8 cellular contexts compared by ENCODE assay signal in the genomic region with DNA sequence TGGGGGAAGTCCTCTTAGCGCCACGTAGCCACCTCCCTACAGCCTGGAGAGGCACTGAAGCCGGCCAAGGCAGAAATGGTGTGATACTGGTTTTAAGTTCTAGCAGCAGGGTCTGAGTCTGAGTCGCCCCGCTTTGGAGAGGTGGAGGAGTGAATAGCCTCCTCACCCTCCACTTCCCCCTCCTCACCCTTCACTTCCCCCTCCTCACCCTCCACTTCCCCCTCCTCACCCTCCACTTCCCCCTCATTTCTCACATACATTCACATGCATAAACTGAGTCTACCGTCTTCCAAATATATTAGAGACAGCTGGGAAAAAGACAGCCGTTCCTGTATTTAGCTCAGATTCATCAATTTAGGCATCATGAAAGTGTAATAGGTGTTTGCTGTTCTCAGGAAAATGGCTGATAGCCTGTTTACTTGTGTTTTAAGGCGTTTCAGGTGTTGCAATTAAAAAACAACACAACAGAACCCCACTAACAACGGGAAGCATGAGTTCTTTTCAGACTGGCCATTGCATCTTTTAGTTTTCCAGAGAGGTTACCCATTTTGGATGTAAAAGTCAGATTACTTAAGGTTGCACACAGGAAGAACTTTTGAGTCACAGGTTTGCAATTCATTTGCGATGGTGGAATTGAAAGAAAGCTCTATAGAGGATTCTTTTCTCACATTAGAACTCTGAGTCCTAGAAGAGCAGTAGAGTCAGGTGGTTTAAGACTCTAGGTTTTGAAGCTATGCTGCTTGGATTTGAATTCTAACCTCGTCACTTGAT. TPM values are rescaled to one million over a fixed set of nuclear protein-coding genes. Genes with fewer than 3 reads are reported as not detected.
DNase-seq lines count a peak whose midpoint lies in the region; ATAC-seq and TF ChIP-seq lines count a peak whose summit lies in the region.

No MANE protein-coding gene starts in this region.

- peaks cover 56% of the 10 kb centered on the region for H3K79me2 ChIP-seq in osteoblast (ENCODE audit: insufficient read depth, low read length)

- peak overlapping the region; percentile 100 for H3K4me3 ChIP-seq in osteoblast (ENCODE audit: insufficient read depth, low read length)

- peaks cover 33% of the 10 kb centered on the region for H4K20me1 ChIP-seq in osteoblast (ENCODE audit: insufficient read depth, low read length)

- H3K27me3 ChIP-seq in osteoblast (ENCODE audit: insufficient read depth, low read length), result no peaks in the 10 kb centered on the region

- H3K4me1 ChIP-seq in osteoblast (ENCODE audit: insufficient read depth, low read length), result peaks cover 28% of the 10 kb centered on the region

- TF ChIP-seq CTCF in osteoblast (IDR thresholded peaks at IDR 0.05; ENCODE audit: extremely low read depth, low read depth, low read length), result no peak

- ATAC-seq in GM21576 (IDR thresholded peaks at IDR 0.05; ENCODE audit: unreplicated experiment), result no peak

- peak overlapping the region; percentile 98 for H3K27ac ChIP-seq in osteoblast (ENCODE audit: low read depth, low read length)

- peaks cover 5% of the 10 kb centered on the region for H3K27me3 Mint-ChIP-seq in activated T-cell treated with anti-CD3 and anti-CD28 coated beads, Interleukin-2, amount 50 U/mL, for 24 hours
- peaks cover 5% of the 10 kb centered on the region for H3K27me3 Mint-ChIP-seq in T-helper 1 cell treated with Interleukin-12 subunit alpha and Interleukin-12 subunit beta and Interleukin-4 antibody, amounts not matched to agents 30 μg/mL and 1 μg/mL, for 36 hours (ENCODE audit: low read depth)

- no peaks in the 10 kb centered on the region for H3K9me3 ChIP-seq in osteoblast (ENCODE audit: low read depth, low read length)

- H3K36me3 ChIP-seq in osteoblast (ENCODE audit: insufficient read depth, low read length), result peaks cover 4% of the 10 kb centered on the region

- H3K36me3 Mint-ChIP-seq in activated T-cell treated with anti-CD3 and anti-CD28 coated beads, Interleukin-2, amount 50 U/mL, for 24 hours (ENCODE audit: low read depth), result peaks cover 35% of the 10 kb centered on the region
- peaks cover 5% of the 10 kb centered on the region for H3K36me3 Mint-ChIP-seq in T-helper 1 cell treated with Interleukin-12 subunit alpha and Interleukin-12 subunit beta and Interleukin-4 antibody, amounts not matched to agents 30 μg/mL and 1 μg/mL, for 36 hours (ENCODE audit: low read depth)

- H3K9me3 Mint-ChIP-seq in activated T-cell treated with anti-CD3 and anti-CD28 coated beads, Interleukin-2, amount 50 U/mL, for 24 hours, result peaks cover 10% of the 10 kb centered on the region
- H3K9me3 Mint-ChIP-seq in T-helper 1 cell treated with Interleukin-12 subunit alpha and Interleukin-12 subunit beta and Interleukin-4 antibody, amounts not matched to agents 30 μg/mL and 1 μg/mL, for 36 hours, result no peaks in the 10 kb centered on the region

- peak overlapping the region; percentile 95 for H3K27ac Mint-ChIP-seq in activated T-cell treated with anti-CD3 and anti-CD28 coated beads, Interleukin-2, amount 50 U/mL, for 24 hours
- H3K27ac Mint-ChIP-seq in T-helper 1 cell treated with Interleukin-12 subunit alpha and Interleukin-12 subunit beta and Interleukin-4 antibody, amounts not matched to agents 30 μg/mL and 1 μg/mL, for 36 hours, result peak overlapping the region; percentile 96

- peak overlapping the region; percentile 95 for H3K4me2 ChIP-seq in osteoblast (ENCODE audit: insufficient read depth, low read length)

- peaks cover 49% of the 10 kb centered on the region for H3K4me1 Mint-ChIP-seq in activated T-cell treated with anti-CD3 and anti-CD28 coated beads, Interleukin-2, amount 50 U/mL, for 24 hours (ENCODE audit: low read depth)
- H3K4me1 Mint-ChIP-seq in T-helper 1 cell treated with Interleukin-12 subunit alpha and Interleukin-12 subunit beta and Interleukin-4 antibody, amounts not matched to agents 30 μg/mL and 1 μg/mL, for 36 hours (ENCODE audit: low read depth), result peaks cover 29% of the 10 kb centered on the region

- DNase-seq in activated T-cell treated with anti-CD3 and anti-CD28 coated beads, Interleukin-2, amount 50 U/mL, for 24 hours, result no peak
- DNase-seq in activated T-cell treated with anti-CD3 and anti-CD28 coated beads, Interleukin-2, amount 50 U/mL, for 48 hours, result no peak
- DNase-seq in fibroblast of gingiva (ENCODE audit: low read depth), result peak; percentile 7
- peak; percentile 66 for DNase-seq in osteoblast (ENCODE audit: insufficient read length, low spot score, missing footprints)
- no peak for DNase-seq in NCI-H510A treated with DMSO at 0.1 percent for 48 hours (lab: John Stamatoyannopoulos, UW)
- DNase-seq in putamen (ENCODE audit: low spot score), result no peak

- peak overlapping the region; percentile 92 for H3K4me3 Mint-ChIP-seq in activated T-cell treated with anti-CD3 and anti-CD28 coated beads, Interleukin-2, amount 50 U/mL, for 24 hours
- peak overlapping the region; percentile 95 for H3K4me3 Mint-ChIP-seq in T-helper 1 cell treated with Interleukin-12 subunit alpha and Interleukin-12 subunit beta and Interleukin-4 antibody, amounts not matched to agents 30 μg/mL and 1 μg/mL, for 36 hours

- H2AFZ ChIP-seq in osteoblast (ENCODE audit: low read length), result peak overlapping the region; percentile 83

RNA-seq across cellular contexts. Expression of a gene that starts 0.8 kb away (rescaled TPM):
- total RNA-seq in osteoblast, result 35.1 and 43.3 TPM in 2 replicates

Comparison
In these comparisons a context has a peak if more than half of its experiments do, and no peak if none do; other contexts are left out.
1. DNase-seq: peak in fibroblast of gingiva (single experiment) and osteoblast (single experiment); none in activated T-cell treated with anti-CD3 and anti-CD28 coated beads, Interleukin-2, amount 50 U/mL, for 24 hours (single experiment), activated T-cell treated with anti-CD3 and anti-CD28 coated beads, Interleukin-2, amount 50 U/mL, for 48 hours (0 of 2), NCI-H510A treated with DMSO at 0.1 percent for 48 hours (single experiment) and putamen (single experiment).